In the genomic region with DNA sequence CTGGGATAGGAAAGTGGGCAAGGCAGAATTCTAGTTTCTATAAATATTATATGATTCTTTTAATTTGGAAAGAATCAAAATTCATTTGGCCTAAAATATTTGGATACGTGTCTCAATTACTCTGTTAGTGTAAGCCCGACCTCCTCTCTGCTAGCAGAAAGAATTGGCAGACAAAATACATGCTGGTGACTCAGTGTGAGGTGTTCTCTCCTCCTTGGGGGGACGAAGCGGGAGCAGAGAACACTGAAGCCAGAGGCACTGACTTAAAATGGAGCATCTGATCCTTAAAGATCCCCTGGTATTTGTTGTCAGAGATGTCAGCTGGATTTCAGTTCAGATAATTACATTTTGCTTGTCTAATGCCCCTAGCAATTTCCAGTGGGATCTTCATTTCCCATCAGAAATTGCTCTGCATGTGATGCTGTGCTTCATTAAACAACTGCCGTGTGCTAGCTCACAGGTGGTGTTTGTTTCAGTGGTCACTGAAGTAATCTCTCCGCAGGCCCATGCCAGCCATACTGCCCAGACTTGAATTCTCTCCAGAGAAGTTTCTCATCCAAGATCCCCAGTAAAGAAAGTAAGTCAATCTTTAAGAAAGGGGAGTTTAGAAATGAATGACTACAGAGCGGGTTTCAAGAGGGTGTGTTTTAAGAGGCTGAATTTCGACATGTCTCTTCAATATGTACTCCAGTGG, we compare ENCODE assay signal across 16 cellular contexts.
A peak's percentile ranks its signal among the peaks of the same experiment; 100 is the strongest.
DNase-seq lines count a peak whose midpoint lies in the region; ATAC-seq, FAIRE-seq and TF ChIP-seq lines count a peak whose summit lies in the region.
"Had no signal": no experiment of that assay in that cellular context is flagged by ENCODE, and none has a peak within 500 bp of the region (broad histone marks: within the 10 kb centered on the region; RNA-seq: fewer than 3 reads in every experiment).

No MANE protein-coding gene starts in this region.

- H3K9me3 Mint-ChIP-seq in neural progenitor cell: peaks cover 3% of the 10 kb centered on the region
- H3K9me3 Mint-ChIP-seq: activated naive CD8-positive, alpha-beta T cell treated with anti-CD3 and anti-CD28 coated beads for 36 hours; naive thymus-derived CD8-positive, alpha-beta T cell; T-helper 1 cell treated with Interleukin-12 subunit alpha and Interleukin-12 subunit beta and Interleukin-4 antibody, amounts not matched to agents 30 μg/mL and 1 μg/mL, for 36 hours had no signal

- H3F3A ChIP-seq in neural progenitor cell (ENCODE audit: low read depth): no peaks in the 10 kb centered on the region

- intact Hi-C loops in pancreas (cut with DNase I): no loop called here

- H3K27ac Mint-ChIP-seq in neural progenitor cell: no peak overlapping the region
- H3K27ac Mint-ChIP-seq: activated naive CD8-positive, alpha-beta T cell treated with anti-CD3 and anti-CD28 coated beads for 36 hours; naive thymus-derived CD8-positive, alpha-beta T cell; stimulated activated effector memory CD8-positive, alpha-beta T cell treated with anti-CD3 and anti-CD28 coated beads, Interleukin-12 subunit alpha, Interleukin-12 subunit beta, amount 100 ng/mL, for 72 hours; T-helper 1 cell treated with Interleukin-12 subunit alpha and Interleukin-12 subunit beta and Interleukin-4 antibody, amounts not matched to agents 30 μg/mL and 1 μg/mL, for 36 hours had no signal

- H3K4me1 ChIP-seq in neural progenitor cell (peaks cover 8% of the 10 kb centered on the region), pancreas (no peaks in the 10 kb centered on the region)

- no peaks in the 10 kb centered on the region for H4K20me1 ChIP-seq in neural progenitor cell (ENCODE audit: low read depth)

- H3K9ac ChIP-seq in neural progenitor cell: no peak overlapping the region

- H3K4me1 Mint-ChIP-seq in neural progenitor cell: peaks cover 8% of the 10 kb centered on the region
- H3K4me1 Mint-ChIP-seq: activated naive CD8-positive, alpha-beta T cell treated with anti-CD3 and anti-CD28 coated beads for 36 hours; naive thymus-derived CD8-positive, alpha-beta T cell; stimulated activated effector memory CD8-positive, alpha-beta T cell treated with anti-CD3 and anti-CD28 coated beads, Interleukin-12 subunit alpha, Interleukin-12 subunit beta, amount 100 ng/mL, for 72 hours had no signal

- FAIRE-seq in RCC 7860 (lab: Jason Lieb, UNC) (peak; percentile 78), pancreas (lab: Jason Lieb, UNC) (no peak)

- TF ChIP-seq CTCF in epithelial cell of esophagus (IDR thresholded peaks at IDR 0.05; ENCODE audit: insufficient read depth, low read depth, low read length, missing control alignments) (no peak), neural progenitor cell (IDR thresholded peaks at IDR 0.05) (no peak), pancreas (IDR thresholded peaks at IDR 0.05) (no peak)

- H3K36me3 Mint-ChIP-seq in neural progenitor cell: no peaks in the 10 kb centered on the region
- H3K36me3 Mint-ChIP-seq: activated naive CD8-positive, alpha-beta T cell treated with anti-CD3 and anti-CD28 coated beads for 36 hours; naive thymus-derived CD8-positive, alpha-beta T cell; stimulated activated effector memory CD8-positive, alpha-beta T cell treated with anti-CD3 and anti-CD28 coated beads, Interleukin-12 subunit alpha, Interleukin-12 subunit beta, amount 100 ng/mL, for 72 hours had no signal

- H3K27me3 ChIP-seq in neural progenitor cell (no peaks in the 10 kb centered on the region), pancreas (no peaks in the 10 kb centered on the region)

- peak; percentile 66 for DNase-seq in GM03348 (ENCODE audit: low spot score)
- peak; percentile 41 for DNase-seq in RCC 7860 (ENCODE audit: low spot score)
- DNase-seq in epithelial cell of esophagus (ENCODE audit: low read depth): peak; percentile 89
- DNase-seq in neural progenitor cell (ENCODE audit: low spot score): no peak
- DNase-seq in NCI-H1694 treated with DMSO at 0.1 percent for 48 hours (lab: John Stamatoyannopoulos, UW): no peak
- no peak for DNase-seq in pancreas
- no peak for DNase-seq in effector CD4-positive, alpha-beta T cell
- no peak for DNase-seq in OCI-M1 (lab: John Stamatoyannopoulos, UW)
- DNase-seq: activated naive CD8-positive, alpha-beta T cell treated with anti-CD3 and anti-CD28 coated beads for 36 hours; DMS 273 treated with DMSO at 0.1 percent for 48 hours; effector memory CD4-positive, alpha-beta T cell; naive thymus-derived CD8-positive, alpha-beta T cell; NCI-H1048; NCI-H82 had no signal

- H3K36me3 ChIP-seq in neural progenitor cell (no peaks in the 10 kb centered on the region), pancreas (no peaks in the 10 kb centered on the region)

- H3K79me2 ChIP-seq in neural progenitor cell (ENCODE audit: low read depth): no peaks in the 10 kb centered on the region

- no peak overlapping the region for H3K27ac ChIP-seq in neural progenitor cell
- no peak overlapping the region for H3K27ac ChIP-seq in pancreas

- H3K27me3 Mint-ChIP-seq in neural progenitor cell (ENCODE audit: insufficient read depth, low read depth): peaks cover 2% of the 10 kb centered on the region
- H3K27me3 Mint-ChIP-seq: activated naive CD8-positive, alpha-beta T cell treated with anti-CD3 and anti-CD28 coated beads for 36 hours had no signal

- H2AFZ ChIP-seq in neural progenitor cell (replicated peaks): peak overlapping the region; percentile 70

- ATAC-seq in pancreas: no peak
- ATAC-seq: naive thymus-derived CD8-positive, alpha-beta T cell; stimulated activated effector memory CD8-positive, alpha-beta T cell treated with anti-CD3 and anti-CD28 coated beads, Interleukin-12 subunit alpha, Interleukin-12 subunit beta, amount 100 ng/mL, for 72 hours had no signal

- H3K4me3 ChIP-seq in epithelial cell of esophagus (ENCODE audit: low read length) (no peak overlapping the region), neural progenitor cell (no peak overlapping the region), pancreas (no peak overlapping the region)

- H3K4me2 ChIP-seq in neural progenitor cell: no peak overlapping the region

- H3K9me3 ChIP-seq in neural progenitor cell (ENCODE audit: low read depth) (no peaks in the 10 kb centered on the region), pancreas (no peaks in the 10 kb centered on the region)

- no peak overlapping the region for H3K4me3 Mint-ChIP-seq in neural progenitor cell
- H3K4me3 Mint-ChIP-seq: activated naive CD8-positive, alpha-beta T cell treated with anti-CD3 and anti-CD28 coated beads for 36 hours; naive thymus-derived CD8-positive, alpha-beta T cell; stimulated activated effector memory CD8-positive, alpha-beta T cell treated with anti-CD3 and anti-CD28 coated beads, Interleukin-12 subunit alpha, Interleukin-12 subunit beta, amount 100 ng/mL, for 72 hours; T-helper 1 cell treated with Interleukin-12 subunit alpha and Interleukin-12 subunit beta and Interleukin-4 antibody, amounts not matched to agents 30 μg/mL and 1 μg/mL, for 36 hours had no signal

- 84 to 89% methylated on average over 8 of the region's 8 CpGs for WGBS in pancreas, 2 donors

Comparison
In these comparisons a context has a peak if more than half of its experiments do, and no peak if none do; other contexts are left out.
1. DNase-seq: peak in GM03348 (single experiment), RCC 7860 (single experiment) and epithelial cell of esophagus (single experiment); none in neural progenitor cell (single experiment), NCI-H1694 treated with DMSO at 0.1 percent for 48 hours (single experiment), pancreas (0 of 6), effector CD4-positive, alpha-beta T cell (single experiment) and OCI-M1 (single experiment).